In genomic region chr3:78659386-78659987, GRCh38 we compare ENCODE assay signal across 8 cellular contexts.
DNase-seq lines count a peak whose midpoint lies in the region; ATAC-seq and TF ChIP-seq lines count a peak whose summit lies in the region.

No MANE protein-coding gene starts in this region.

- H3K27me3 Mint-ChIP-seq in GM23338 (ENCODE audit: insufficient read depth, low read depth, poor library complexity) = no peaks in the 10 kb centered on the region

- no peaks in the 10 kb centered on the region for H3K27me3 ChIP-seq in GM23338 (ENCODE audit: insufficient read depth)

- H3K79me2 ChIP-seq in GM23338 (replicated peaks; ENCODE audit: insufficient read depth) = no peaks in the 10 kb centered on the region

- no peak overlapping the region for H3K4me2 ChIP-seq in GM23338

- H3K27ac ChIP-seq in GM23338 (ENCODE audit: low read depth) (no peak overlapping the region), SK-N-MC (no peak overlapping the region)

- H3K36me3 ChIP-seq in GM23338 (ENCODE audit: insufficient read depth) = no peaks in the 10 kb centered on the region
- H3K36me3 ChIP-seq in SK-N-MC (ENCODE audit: insufficient read depth, low read length) = peaks cover 3% of the 10 kb centered on the region; the same call in 1 of the 2 replicates

- H3K4me1 ChIP-seq in GM23338 (ENCODE audit: insufficient read depth) = no peaks in the 10 kb centered on the region

- H3K9me2 ChIP-seq in GM23338 (ENCODE audit: insufficient read depth) = no peaks in the 10 kb centered on the region

- H3K4me1 Mint-ChIP-seq in GM23338 = peaks cover 5% of the 10 kb centered on the region; the same call in 2 of the 3 replicates

- H3K36me3 Mint-ChIP-seq in GM23338 (ENCODE audit: low read depth) = peaks cover 24% of the 10 kb centered on the region

- H3K4me3 ChIP-seq in GM23338 (no peak overlapping the region), SK-N-MC (no peak overlapping the region), fibroblast of the aortic adventitia (ENCODE audit: low read depth, low read length) (no peak overlapping the region)

- H4K20me1 ChIP-seq in GM23338 (replicated peaks; ENCODE audit: insufficient read depth) = no peaks in the 10 kb centered on the region

- H3F3A ChIP-seq in GM23338 (replicated peaks; ENCODE audit: low read depth) = no peaks in the 10 kb centered on the region

- peak; percentile 19 to 66 (median 35) for DNase-seq in NCI-H1417 (lab: John Stamatoyannopoulos, UW)
- no peak for DNase-seq in NCI-H1417 treated with DMSO at 0.1 percent for 48 hours (lab: John Stamatoyannopoulos, UW)
- DNase-seq in GM23338 (ENCODE audit: low spot score) = peak; percentile 60
- DNase-seq in SK-N-MC (ENCODE audit: low read depth, low spot score) = peak; percentile 18
- DNase-seq in fibroblast of the aortic adventitia (ENCODE audit: low read depth) = peak; percentile 75
- DNase-seq in sciatic nerve (ENCODE audit: low spot score) = no peak
- no peak for DNase-seq in occipital lobe (lab: John Stamatoyannopoulos, UW)

- no peak overlapping the region for H2AFZ ChIP-seq in GM23338

- H3K4me3 Mint-ChIP-seq in GM23338 = no peak overlapping the region

- no peak overlapping the region for H3K27ac Mint-ChIP-seq in GM23338

- no peak overlapping the region for H3K9ac ChIP-seq in SK-N-MC (ENCODE audit: insufficient read length)

- no peaks in the 10 kb centered on the region for H3K9me3 ChIP-seq in SK-N-MC (ENCODE audit: low read depth, low read length)

- ATAC-seq in GM23338 = no peak
- peak; percentile 18 for ATAC-seq in sciatic nerve
- no peak for ATAC-seq in GM19397 (IDR thresholded peaks at IDR 0.05; ENCODE audit: unreplicated experiment)

- TF ChIP-seq CTCF in GM23338 (conservative IDR thresholded peaks at IDR 0.05; ENCODE audit: low read depth in 2 of 2) (peak; percentile 60 to 80), fibroblast of the aortic adventitia (IDR thresholded peaks at IDR 0.05; ENCODE audit: insufficient read depth, low read length) (peak; percentile 66)

- no peaks in the 10 kb centered on the region for H3K9me3 Mint-ChIP-seq in GM23338

- intact Hi-C loops in sciatic nerve (cut with DNase I) = loop anchor here (5.0 kb wide), 1 partner anchor 368 kb away; no protein-coding TSS in a partner anchor

TF ChIP-seq in GM23338, 12 proteins besides CTCF, POLR2A, EP300 and RAD21:
- TF ChIP-seq EZH2phosphoT487 (IDR thresholded peaks at IDR 0.05; ENCODE audit: unreplicated experiment) (no peak), ETS1 (IDR thresholded peaks at IDR 0.05) (no peak), ZNF331 (CRISPR knock-in tag; IDR thresholded peaks at IDR 0.05; ENCODE audit: low read depth) (no peak), CREB1 (CRISPR knock-in tag; IDR thresholded peaks at IDR 0.05; ENCODE audit: low read depth) (no peak), STAT1 (IDR thresholded peaks at IDR 0.05; ENCODE audit: unreplicated experiment) (no peak), JUNB (IDR thresholded peaks at IDR 0.05; ENCODE audit: unreplicated experiment) (no peak), ZNF114 (CRISPR knock-in tag; IDR thresholded peaks at IDR 0.05) (no peak), REST (IDR thresholded peaks at IDR 0.05; ENCODE audit: unreplicated experiment) (no peak), NANOG (IDR thresholded peaks at IDR 0.05; ENCODE audit: borderline replicate concordance) (no peak), EZH2 (IDR thresholded peaks at IDR 0.05; ENCODE audit: low read depth, unreplicated experiment) (no peak)

Comparison
In these comparisons a context has a peak if more than half of its experiments do, and no peak if none do; other contexts are left out.
1. DNase-seq: peak in NCI-H1417 (3 of 3), GM23338 (single experiment), SK-N-MC (single experiment) and fibroblast of the aortic adventitia (single experiment); none in NCI-H1417 treated with DMSO at 0.1 percent for 48 hours (single experiment), sciatic nerve (single experiment) and occipital lobe (single experiment).